29 cellular contexts compared by ENCODE assay signal in genomic region chr5:57857696-57858095, GRCh38.
"Had no signal": no experiment of that assay in that cellular context is flagged by ENCODE, and none has a peak within 500 bp of the region (broad histone marks: within the 10 kb centered on the region; RNA-seq: fewer than 3 reads in every experiment).

No MANE protein-coding gene starts in this region.

- H3K27me3 ChIP-seq: ascending aorta, gastrocnemius medialis, heart left ventricle had no signal

- H3K27ac ChIP-seq: ascending aorta, gastrocnemius medialis, heart left ventricle had no signal

- H3K9me3 ChIP-seq: ascending aorta, gastrocnemius medialis, heart left ventricle had no signal

- H3K36me3 ChIP-seq: ascending aorta, gastrocnemius medialis, heart left ventricle had no signal

- H3K4me1 ChIP-seq: ascending aorta, gastrocnemius medialis had no signal

- H3K4me3 ChIP-seq: ascending aorta, gastrocnemius medialis, heart left ventricle had no signal

- DNase-seq: activated CD4-positive, alpha-beta memory T cell treated with anti-CD3 and anti-CD28 coated beads, Interleukin-2, amount 10 ng/mL, durations not matched to agents 7 days and 5 days; activated CD4-positive, alpha-beta T cell treated with anti-CD3 and anti-CD28 coated beads for 4 hours; activated CD4-positive, alpha-beta T cell treated with anti-CD3 and anti-CD28 coated beads, Interleukin-2, amount 10 ng/mL, durations not matched to agents 7 days and 5 days; activated CD4-positive, alpha-beta T cell treated with anti-CD3 and anti-CD28 coated beads, Interleukin-2, amount 50 U/mL, for 4 hours; activated CD4-positive, CD25-positive, alpha-beta regulatory T cell; activated CD4-positive, CD25-positive, alpha-beta regulatory T cell treated with anti-CD3 and anti-CD28 coated beads, Interleukin-2, amount 50 U/mL, for 72 hours; activated CD8-positive, alpha-beta memory T cell treated with anti-CD3 and anti-CD28 coated beads, Interleukin-2, amount 50 U/mL, for 48 hours; activated gamma-delta T cell; activated naive CD4-positive, alpha-beta T cell; activated naive CD4-positive, alpha-beta T cell treated with anti-CD3 and anti-CD28 coated beads, Interleukin-2, amount 10 ng/mL, durations not matched to agents 7 days and 5 days; activated naive CD8-positive, alpha-beta T cell treated with anti-CD3 and anti-CD28 coated beads, Interleukin-2, amount 10 ng/mL, durations not matched to agents 7 days and 5 days; activated T-cell treated with anti-CD3 and anti-CD28 coated beads for 4 hours; activated T-cell treated with anti-CD3 and anti-CD28 coated beads, Interleukin-2, amount 50 U/mL, for 24 hours; activated T-cell treated with anti-CD3 and anti-CD28 coated beads, Interleukin-2, amount 50 U/mL, for 72 hours; caudate nucleus; cortex of kidney; dermis blood vessel endothelial cell; effector CD4-positive, alpha-beta T cell; effector memory CD8-positive, alpha-beta T cell; foreskin fibroblast; gastrocnemius medialis; glutamatergic neuron; heart left ventricle; T-helper 1 cell; T-helper 17 cell; T1000 had no signal

- ATAC-seq: activated naive CD4-positive, alpha-beta T cell treated with anti-CD3 and anti-CD28 coated beads, Interleukin-2, amount 50 U/mL, for 72 hours; activated T-cell treated with anti-CD3 and anti-CD28 coated beads, Interleukin-2, amount 50 U/mL, for 72 hours; effector memory CD8-positive, alpha-beta T cell; esophagus mucosa; gastrocnemius medialis; heart left ventricle; T-helper 17 cell had no signal
